ENCODE assay signal across 24 cellular contexts in the genomic region with DNA sequence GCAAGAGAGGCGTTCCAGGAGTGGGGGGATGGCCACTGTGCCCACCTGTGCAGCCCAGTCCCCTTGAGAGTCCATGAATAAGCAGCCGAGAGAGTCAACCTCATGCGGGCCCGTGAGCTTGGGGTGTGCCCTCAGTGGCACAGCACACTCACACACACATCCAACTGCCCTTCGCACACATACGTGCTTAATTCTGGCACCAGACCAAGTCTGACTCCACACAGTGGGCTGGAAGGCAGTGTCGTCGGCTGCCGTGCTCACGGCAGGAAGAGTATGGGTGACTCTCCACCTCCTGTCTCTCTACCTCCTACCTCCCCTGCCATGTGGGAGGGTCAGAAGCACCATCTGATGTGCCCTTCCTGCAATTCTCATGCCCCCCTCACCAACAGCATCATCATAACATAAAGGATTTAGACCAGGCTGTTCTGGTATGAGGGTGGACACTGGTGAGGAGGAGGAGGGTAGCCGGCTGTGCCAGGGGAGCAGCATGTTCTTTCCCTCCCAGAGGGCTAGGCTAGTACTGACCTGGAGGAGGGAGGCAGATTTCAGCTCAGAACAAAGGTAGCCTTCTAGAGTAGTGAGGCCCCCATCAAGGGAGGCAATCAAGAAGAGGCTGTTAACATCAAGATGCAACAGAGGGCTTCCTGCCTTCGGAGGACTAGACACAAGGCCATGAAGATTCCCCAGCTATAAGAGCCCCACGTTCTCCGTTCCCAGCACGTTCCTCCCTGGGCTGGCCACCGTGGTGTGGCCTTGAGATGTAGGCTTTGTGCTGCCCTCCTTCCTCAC. TPM values are rescaled to one million over a fixed set of nuclear protein-coding genes. Genes with fewer than 3 reads are reported as not detected.
A peak's percentile ranks its signal among the peaks of the same experiment; 100 is the strongest.
DNase-seq lines count a peak whose midpoint lies in the region; ATAC-seq and TF ChIP-seq lines count a peak whose summit lies in the region.
"Had no signal": no experiment of that assay in that cellular context is flagged by ENCODE, and none has a peak within 500 bp of the region (broad histone marks: within the 10 kb centered on the region; RNA-seq: fewer than 3 reads in every experiment).

No MANE protein-coding gene starts in this region.

- H3K4ac ChIP-seq in H9 (ENCODE audit: low read depth, low read length): no peak overlapping the region

- no peak for TF ChIP-seq CTCF in H9 (conservative IDR thresholded peaks at IDR 0.05)
- no peak for TF ChIP-seq CTCF in brain (conservative IDR thresholded peaks at IDR 0.05)
- no peak for TF ChIP-seq CTCF in nephron progenitor cell (IDR thresholded peaks at IDR 0.05)
- no peak for TF ChIP-seq CTCF in MCF 10A (IDR thresholded peaks at IDR 0.05; ENCODE audit: unreplicated experiment)
- TF ChIP-seq CTCF in HFFc6 (IDR thresholded peaks at IDR 0.05): no peak

- no peak overlapping the region for H2BK12ac ChIP-seq in H9 (ENCODE audit: insufficient read length, low read depth, low read length)

- H3K9me3 Mint-ChIP-seq in H9 (no peaks in the 10 kb centered on the region), brain (peaks cover 0 to 5% (median 0%) of the 10 kb centered on the region in 5 experiments), nephron progenitor cell (no peaks in the 10 kb centered on the region), MCF 10A (ENCODE audit: unreplicated experiment) (no peaks in the 10 kb centered on the region), HFFc6 (no peaks in the 10 kb centered on the region)
- H3K9me3 Mint-ChIP-seq: activated T-cell treated with anti-CD3 and anti-CD28 coated beads, Interleukin-2, amount 50 U/mL, for 4 hours; T-helper 1 cell treated with Interleukin-12 subunit alpha and Interleukin-12 subunit beta and Interleukin-4 antibody, amounts not matched to agents 30 μg/mL and 1 μg/mL, for 36 hours had no signal

- H3K56ac ChIP-seq in H9 (ENCODE audit: insufficient read length, low read depth, low read length): no peak overlapping the region

- H4K91ac ChIP-seq in H9 (ENCODE audit: insufficient read length, low read depth, low read length): no peak overlapping the region

- H3K36me3 Mint-ChIP-seq in H9 (ENCODE audit: insufficient read depth in 1 of 3, low read depth in 3 of 3): peaks cover 11 to 20% (median 13%) of the 10 kb centered on the region in 3 experiments
- H3K36me3 Mint-ChIP-seq in brain: no peaks in the 10 kb centered on the region
- H3K36me3 Mint-ChIP-seq in nephron progenitor cell (ENCODE audit: low read depth): peaks cover 6% of the 10 kb centered on the region
- H3K36me3 Mint-ChIP-seq in MCF 10A (ENCODE audit: insufficient read depth, unreplicated experiment): peaks cover 6% of the 10 kb centered on the region
- no peaks in the 10 kb centered on the region for H3K36me3 Mint-ChIP-seq in HFFc6 (ENCODE audit: low read depth)

- no peak overlapping the region for H2BK20ac ChIP-seq in H9 (ENCODE audit: low read depth, low read length, poor library complexity, severe bottlenecking)

- no peaks in the 10 kb centered on the region for H3K79me1 ChIP-seq in H9 (ENCODE audit: insufficient read depth, low read depth, low read length, poor library complexity, severe bottlenecking)

- H3K27ac ChIP-seq in H9 (ENCODE audit: insufficient read length, low read depth, low read length): no peak overlapping the region
- H3K27ac ChIP-seq: breast epithelium, KMS-11, neutrophil, psoas muscle had no signal

- no peaks in the 10 kb centered on the region for H3K79me2 ChIP-seq in H9 (ENCODE audit: insufficient read depth, low read length)

- H2AFZ ChIP-seq in H9 (ENCODE audit: low read length): no peak overlapping the region

- POLR2A ChIA-PET in MCF 10A (lab: Yijun Ruan, JAX): no interaction called here

- H2AK5ac ChIP-seq in H9 (ENCODE audit: insufficient read length, low read length): no peak overlapping the region

- H2BK120ac ChIP-seq in H9 (ENCODE audit: low read depth, low read length, poor library complexity, severe bottlenecking): no peak overlapping the region

- H4K20me1 ChIP-seq in H9 (ENCODE audit: control insufficient read depth, insufficient read depth, insufficient read length): no peaks in the 10 kb centered on the region

- no peak for ATAC-seq in HG02642 (IDR thresholded peaks at IDR 0.05; ENCODE audit: poor library complexity, unreplicated experiment)
- ATAC-seq: activated T-cell treated with anti-CD3 and anti-CD28 coated beads, Interleukin-2, amount 50 U/mL, for 4 hours; GM12878; psoas muscle had no signal

- H3K9me3 ChIP-seq in H9 (ENCODE audit: control insufficient read depth, low read depth, low read length): no peaks in the 10 kb centered on the region
- H3K9me3 ChIP-seq: BE2C, breast epithelium, neutrophil, psoas muscle had no signal

- H2BK15ac ChIP-seq in H9 (ENCODE audit: low read depth, low read length): no peak overlapping the region

- DNase-seq in H9: no peak
- peak; percentile 33 for DNase-seq in NCI-H446 treated with DMSO at 0.1 percent for 48 hours (lab: John Stamatoyannopoulos, UW)
- DNase-seq in nephron progenitor cell: no peak
- DNase-seq in MCF 10A (ENCODE audit: unreplicated experiment): no peak
- no peak for DNase-seq in T-helper 9 cell
- no peak for DNase-seq in HFFc6
- DNase-seq: activated CD4-positive, alpha-beta T cell treated with anti-CD3 and anti-CD28 coated beads for 48 hours; activated T-cell treated with anti-CD3 and anti-CD28 coated beads, Interleukin-2, amount 50 U/mL, for 4 hours; BE2C; COR-L47; MV-4-11; NCI-H146; NCI-H526 treated with DMSO at 0.1 percent for 48 hours; psoas muscle had no signal

- H3K18ac ChIP-seq in H9 (ENCODE audit: insufficient read length, low read depth, low read length): no peak overlapping the region

- no TSS peak for BruUV-seq in MCF 10A (replicated peaks; lab: Mats Ljungman, UMichigan)

- H3K27me3 Mint-ChIP-seq in H9 (ENCODE audit: low read depth): peaks cover 48% of the 10 kb centered on the region
- no peaks in the 10 kb centered on the region for H3K27me3 Mint-ChIP-seq in brain
- H3K27me3 Mint-ChIP-seq in nephron progenitor cell (ENCODE audit: low read depth, poor library complexity): peaks cover 5% of the 10 kb centered on the region
- no peaks in the 10 kb centered on the region for H3K27me3 Mint-ChIP-seq in MCF 10A (ENCODE audit: insufficient read depth, unreplicated experiment)
- H3K27me3 Mint-ChIP-seq in HFFc6 (ENCODE audit: insufficient read depth): peaks cover 5% of the 10 kb centered on the region

- H3K23ac ChIP-seq in H9 (ENCODE audit: insufficient read length, low read depth, low read length): no peak overlapping the region

- peaks cover 14% of the 10 kb centered on the region for H3K23me2 ChIP-seq in H9 (ENCODE audit: insufficient read length, low read depth, low read length, poor library complexity, severe bottlenecking)

- intact Hi-C loops in MCF 10A (cut with micrococcal nuclease): no loop called here

- no peak overlapping the region for H4K8ac ChIP-seq in H9 (replicated peaks; ENCODE audit: insufficient read length, low read depth, low read length)

- H4K5ac ChIP-seq in H9 (ENCODE audit: insufficient read length, low read depth, low read length): no peak overlapping the region

- peaks cover 16% of the 10 kb centered on the region; the same call in 1 of the 2 replicates for H3K4me1 ChIP-seq in H9 (ENCODE audit: insufficient read depth, low read length)
- H3K4me1 ChIP-seq: psoas muscle had no signal

- H3K4me1 Mint-ChIP-seq in H9: peaks cover 72 to 76% of the 10 kb centered on the region in 2 experiments
- peaks cover 90% of the 10 kb centered on the region for H3K4me1 Mint-ChIP-seq in brain
- peaks cover 100% of the 10 kb centered on the region for H3K4me1 Mint-ChIP-seq in nephron progenitor cell
- no peaks in the 10 kb centered on the region for H3K4me1 Mint-ChIP-seq in MCF 10A (ENCODE audit: insufficient read depth, unreplicated experiment)
- peaks cover 36% of the 10 kb centered on the region for H3K4me1 Mint-ChIP-seq in HFFc6 (ENCODE audit: low read depth)

- no peak overlapping the region; the same call in 1 of the 2 replicates for H3K14ac ChIP-seq in H9 (ENCODE audit: insufficient read depth, low read length)

- no peak overlapping the region for H3K4me2 ChIP-seq in H9 (ENCODE audit: insufficient read depth, insufficient read length, low read length)
- H3K4me2 ChIP-seq: KMS-11 had no signal

- no peak overlapping the region for H2BK5ac ChIP-seq in H9 (ENCODE audit: insufficient read length, low read length)

- H3K9ac ChIP-seq in H9 (ENCODE audit: extremely low read depth, insufficient read length, low read length): no peak overlapping the region
- H3K9ac ChIP-seq: KMS-11 had no signal

- CTCF ChIA-PET in MCF 10A (lab: Yijun Ruan, JAX): no interaction called here

- no CpG with 5 or more reads among the region's 16 CpGs for WGBS in H9 (ENCODE audit: extremely low coverage, insufficient read length, low lambda C conversion rate)

- H3K27ac Mint-ChIP-seq in H9 (peak overlapping the region in 2 of 3 experiments; percentile 85 to 95; a peak in 1 of 7 replicates), brain (peak overlapping the region; percentile 86 to 96 (median 92)), nephron progenitor cell (peak overlapping the region; percentile 96), MCF 10A (ENCODE audit: low read depth, unreplicated experiment) (no peak overlapping the region), HFFc6 (no peak overlapping the region)
- H3K27ac Mint-ChIP-seq: T-helper 1 cell treated with Interleukin-12 subunit alpha and Interleukin-12 subunit beta and Interleukin-4 antibody, amounts not matched to agents 30 μg/mL and 1 μg/mL, for 36 hours had no signal

- no peaks in the 10 kb centered on the region for H3K27me3 ChIP-seq in H9 (ENCODE audit: insufficient read depth, low read length)
- H3K27me3 ChIP-seq: BE2C, breast epithelium had no signal

- peak overlapping the region in 1 of 2 experiments; percentile 73; a peak in 1 of 5 replicates for H3K4me3 Mint-ChIP-seq in H9
- H3K4me3 Mint-ChIP-seq in brain: peak overlapping the region in 2 of 5 experiments; percentile 5 to 77
- H3K4me3 Mint-ChIP-seq in nephron progenitor cell: peak overlapping the region; percentile 72
- H3K4me3 Mint-ChIP-seq in MCF 10A (ENCODE audit: unreplicated experiment): no peak overlapping the region
- no peak overlapping the region for H3K4me3 Mint-ChIP-seq in HFFc6
- H3K4me3 Mint-ChIP-seq: activated T-cell treated with anti-CD3 and anti-CD28 coated beads, Interleukin-2, amount 50 U/mL, for 4 hours; T-helper 1 cell treated with Interleukin-12 subunit alpha and Interleukin-12 subunit beta and Interleukin-4 antibody, amounts not matched to agents 30 μg/mL and 1 μg/mL, for 36 hours had no signal

- H3T11ph ChIP-seq in H9 (ENCODE audit: low read length): no peak overlapping the region

RNA-seq across cellular contexts. Expression of gene STRA6, which starts 5.3 kb away (rescaled TPM):
- total RNA-seq in H9 (2021) (11.2 and 12.8 TPM in 2 replicates), MCF 10A (2022) (not detected in 2 replicates)
- polyA plus RNA-seq in brain (ENCODE audit: insufficient read depth, low read depth, low replicate concordance): 1.1 TPM
- total RNA-seq in HFFc6 (2021; fragmentation: NEBNext Ultra II Directional; extraction: Animal tissue kit (Norgen Biotek cat#: 25700)): 1 to 10 TPM; 2.2 to 3.2 (median 2.6) TPM
- total RNA-seq: activated CD8-positive, alpha-beta memory T cell treated with anti-CD3 and anti-CD28 coated beads for 36 hours; activated T-cell treated with anti-CD3 and anti-CD28 coated beads, Interleukin-2, amount 50 U/mL, for 4 hours; psoas muscle had no signal
- polyA plus RNA-seq: fibroblast of lung had no signal

RNA-seq across cellular contexts. Expression of gene CCDC33, which starts 28.3 kb away (rescaled TPM):
- total RNA-seq in H9 (2021): 4.5 and 4.6 TPM in 2 replicates
- polyA plus RNA-seq in brain (ENCODE audit: insufficient read depth, low read depth, low replicate concordance): 0.46 TPM
- total RNA-seq in MCF 10A (2022): not detected in 2 replicates
- total RNA-seq in HFFc6 (2021; fragmentation: NEBNext Ultra II Directional; extraction: Animal tissue kit (Norgen Biotek cat#: 25700)): under 1 TPM in 1 of 6 experiments, not detected in 5; 0.30 TPM
- total RNA-seq: activated CD8-positive, alpha-beta memory T cell treated with anti-CD3 and anti-CD28 coated beads for 36 hours; activated T-cell treated with anti-CD3 and anti-CD28 coated beads, Interleukin-2, amount 50 U/mL, for 4 hours; fibroblast of lung; lower leg skin; psoas muscle had no signal
- polyA plus RNA-seq: fibroblast of lung had no signal

RNA-seq across cellular contexts. Expression of gene ISLR, which starts 34.3 kb away (rescaled TPM):
- total RNA-seq in H9 (2021) (0.11 and 0.35 TPM in 2 replicates), MCF 10A (2022) (not detected in 2 replicates)
- polyA plus RNA-seq in brain (ENCODE audit: insufficient read depth, low read depth, low replicate concordance): 13.7 TPM
- 1 to 10 TPM; 1.7 to 6.3 (median 1.9) TPM for total RNA-seq in HFFc6 (2021; fragmentation: NEBNext Ultra II Directional; extraction: Animal tissue kit (Norgen Biotek cat#: 25700))
- total RNA-seq: activated CD8-positive, alpha-beta memory T cell treated with anti-CD3 and anti-CD28 coated beads for 36 hours had no signal

Comparison
In these comparisons a context has a peak if more than half of its experiments do, and no peak if none do; other contexts are left out.
1. H3K27ac Mint-ChIP-seq: peak in H9 (2 of 3), brain (5 of 5) and nephron progenitor cell (single experiment); none in MCF 10A (single experiment) and HFFc6 (single experiment).